Comparison of ENCODE assay signal across 12 cellular contexts in the genomic region with DNA sequence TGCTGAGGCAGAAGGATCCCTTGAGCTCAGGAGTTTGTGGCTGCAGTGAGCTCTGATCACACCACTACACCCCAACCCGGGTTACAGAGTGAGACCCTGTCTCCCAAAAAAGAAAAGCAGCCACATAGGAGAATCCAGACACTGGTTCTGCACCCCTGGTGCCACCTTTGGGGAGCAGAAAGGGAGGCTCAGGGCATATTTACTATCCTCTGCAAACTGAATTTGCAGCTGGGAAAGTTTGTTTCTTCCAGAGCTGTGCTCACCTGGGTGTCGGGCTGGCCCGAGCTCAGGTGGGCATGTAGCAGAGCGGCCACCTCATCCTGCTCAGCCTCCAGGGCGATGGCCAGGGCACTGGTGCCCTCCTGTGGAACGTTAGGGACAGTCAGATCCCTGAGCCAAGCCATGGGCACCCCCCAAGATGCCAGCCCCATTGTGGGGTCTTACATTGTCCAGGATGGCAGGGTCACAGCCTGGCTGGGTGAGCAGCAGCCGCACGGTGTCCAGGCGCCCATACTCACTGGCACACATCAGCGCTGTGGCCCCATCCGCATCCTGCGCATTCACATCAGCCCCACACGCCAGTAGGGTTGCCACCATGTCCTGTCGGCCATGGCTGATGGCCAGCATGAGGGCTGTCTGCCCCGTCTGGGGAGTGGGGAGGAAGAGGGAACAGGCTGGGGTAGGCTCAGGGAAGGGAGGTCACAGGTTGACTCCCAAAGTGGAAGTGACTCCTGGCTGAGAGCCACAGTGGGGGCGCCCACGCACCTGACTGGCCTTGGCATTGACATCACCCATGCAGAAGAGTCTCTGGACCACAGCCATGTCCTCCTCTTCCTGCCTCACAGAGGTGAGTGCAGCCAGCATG. TPM values are rescaled to one million over a fixed set of nuclear protein-coding genes. Genes with fewer than 3 reads are reported as not detected.
DNase-seq lines count a peak whose midpoint lies in the region; ATAC-seq and TF ChIP-seq lines count a peak whose summit lies in the region.
"Had no signal": no experiment of that assay in that cellular context is flagged by ENCODE, and none has a peak within 500 bp of the region (broad histone marks: within the 10 kb centered on the region; RNA-seq: fewer than 3 reads in every experiment).

No MANE protein-coding gene starts in this region.

- H3K27me3 ChIP-seq in heart right ventricle = no peaks in the 10 kb centered on the region
- H3K27me3 ChIP-seq: pancreas, upper lobe of right lung had no signal

- peak overlapping the region in 8 of 10 donors; percentile 3 to 65 (median 40) for H3K27ac ChIP-seq in heart right ventricle
- H3K27ac ChIP-seq: epithelial cell of prostate, pancreas, upper lobe of right lung had no signal

- no peak overlapping the region for H3K4me3 ChIP-seq in heart right ventricle
- H3K4me3 ChIP-seq: pancreas, upper lobe of right lung had no signal

- peaks cover 17 to 49% (median 41%) of the 10 kb centered on the region in 9 donors for H3K4me1 ChIP-seq in heart right ventricle

- TF ChIP-seq POLR2A in GM18526 (IDR thresholded peaks at IDR 0.05; ENCODE audit: extremely low read depth, insufficient read length) = peak; percentile 44

- peak in 4 of 8 donors; percentile 1 to 12 (median 2) for ATAC-seq in heart right ventricle
- no peak for ATAC-seq in HG03097 (IDR thresholded peaks at IDR 0.05; ENCODE audit: low FRiP score, unreplicated experiment)
- no peak for ATAC-seq in HG02798 (IDR thresholded peaks at IDR 0.05; ENCODE audit: poor library complexity, unreplicated experiment)
- ATAC-seq: pancreas, upper lobe of right lung had no signal

- 62 to 63% methylated on average over 17 of the region's 17 CpGs for WGBS in heart right ventricle, 2 donors

- peak in 1 of 9 donors; percentile 4 for TF ChIP-seq CTCF in heart right ventricle (IDR thresholded peaks at IDR 0.05)

- peak; percentile 60 for DNase-seq in CD1c-positive myeloid dendritic cell (ENCODE audit: extremely low spot score)
- peak; percentile 57 for DNase-seq in RKO (ENCODE audit: low spot score)
- DNase-seq in heart right ventricle = peak; percentile 29 to 38
- DNase-seq in NCI-H446 treated with DMSO at 0.1 percent for 48 hours (lab: John Stamatoyannopoulos, UW) = no peak
- no peak for DNase-seq in T1000 (lab: John Stamatoyannopoulos, UW)
- DNase-seq: activated B cell treated with CpG ODN at 0.5 μM for 24 hours, upper lobe of right lung had no signal

- H3K36me3 ChIP-seq in heart right ventricle = peaks cover 0 to 58% (median 14%) of the 10 kb centered on the region in 9 donors

- intact Hi-C loops in heart right ventricle (cut with DNase I) = loop anchor here in 3 of 10 donors (5.0 to 10.0 kb wide), 3 partner anchors 57 to 190 kb away; a partner anchor contains a TSS

- H3K9me3 ChIP-seq in heart right ventricle = peaks cover 0 to 7% (median 0%) of the 10 kb centered on the region in 11 donors
- H3K9me3 ChIP-seq: pancreas, upper lobe of right lung had no signal

RNA-seq across cellular contexts. Expression of a gene that starts 3.1 kb away (rescaled TPM):
- 1,000 to 10,000 TPM in 9 of 10 donors, 100 to 1,000 TPM in 1; 992 to 1,375 (median 1,101) TPM for total RNA-seq in heart right ventricle
- 100 to 1,000 TPM; 883 to 920 TPM for polyA plus RNA-seq in heart right ventricle

RNA-seq across cellular contexts. Expression of a gene that starts 3.2 kb away (rescaled TPM):
- 100 to 1,000 TPM in 5 of 10 donors, 10 to 100 TPM in 5; 74.7 to 124 (median 99.7) TPM for total RNA-seq in heart right ventricle
- polyA plus RNA-seq in heart right ventricle = 100 to 1,000 TPM; 227 to 436 TPM

RNA-seq across cellular contexts. Expression of a gene that starts 16.3 kb away (rescaled TPM):
- total RNA-seq in heart right ventricle = 10 to 100 TPM; 20.3 to 38.9 (median 26.0) TPM
- polyA plus RNA-seq in heart right ventricle = 10 to 100 TPM; 50.8 to 81.2 TPM

RNA-seq across cellular contexts. Expression of a gene that starts 18.6 kb away (rescaled TPM):
- total RNA-seq in heart right ventricle = 10 to 100 TPM; 10.2 to 26.1 (median 16.7) TPM
- polyA plus RNA-seq in heart right ventricle = 10 to 100 TPM; 23.8 to 34.0 TPM

RNA-seq across cellular contexts. Expression of a gene that starts 39.5 kb away (rescaled TPM):
- 100 to 1,000 TPM in 1 of 10 donors, 10 to 100 TPM in 1, 1 to 10 TPM in 8; 1.5 to 154 (median 4.5) TPM for total RNA-seq in heart right ventricle
- 10 to 100 TPM; 11.3 to 28.7 TPM for polyA plus RNA-seq in heart right ventricle
- total RNA-seq: activated B cell treated with CpG ODN at 0.5 μM for 24 hours had no signal

Comparison
In these comparisons a context has a peak if more than half of its experiments do, and no peak if none do; other contexts are left out.
1. DNase-seq: peak in CD1c-positive myeloid dendritic cell (single experiment), RKO (single experiment) and heart right ventricle (2 of 2); none in NCI-H446 treated with DMSO at 0.1 percent for 48 hours (single experiment) and T1000 (single experiment).